Comparison of ENCODE assay signal across 8 cellular contexts in genomic region chr11:120564573-120565301, GRCh38. TPM values are rescaled to one million over a fixed set of nuclear protein-coding genes. Genes with fewer than 3 reads are reported as not detected.
DNase-seq lines count a peak whose midpoint lies in the region; ATAC-seq and TF ChIP-seq lines count a peak whose summit lies in the region.

No MANE protein-coding gene starts in this region.

- H3K36me3 ChIP-seq in fibroblast of lung (ENCODE audit: control insufficient read depth, insufficient read depth, low read length) (no peaks in the 10 kb centered on the region), upper lobe of left lung (no peaks in the 10 kb centered on the region)

- H3K27ac ChIP-seq in fibroblast of lung (ENCODE audit: insufficient read depth, low read length): no peak overlapping the region
- peak overlapping the region in 1 of 4 donors; percentile 35 for H3K27ac ChIP-seq in upper lobe of left lung

- H2AFZ ChIP-seq in fibroblast of lung (ENCODE audit: low read length): peak overlapping the region; percentile 1

- peaks cover 48% of the 10 kb centered on the region for H3K27me3 Mint-ChIP-seq in activated CD4-positive, alpha-beta memory T cell treated with anti-CD3 and anti-CD28 coated beads for 36 hours
- peaks cover 44% of the 10 kb centered on the region for H3K27me3 Mint-ChIP-seq in activated CD4-positive, alpha-beta memory T cell treated with anti-CD3 and anti-CD28 coated beads, Interleukin-2, amount 10 ng/mL, durations not matched to agents 7 days and 5 days
- peaks cover 50% of the 10 kb centered on the region for H3K27me3 Mint-ChIP-seq in T-helper 2 cell treated with Interferon-gamma antibody and Interleukin-4, amounts not matched to agents 5 μg/mL and 100 μg/mL, for 36 hours (ENCODE audit: low read depth)
- H3K27me3 Mint-ChIP-seq in nephron progenitor cell (ENCODE audit: low read depth, poor library complexity): peaks cover 68% of the 10 kb centered on the region

- H3K4me1 Mint-ChIP-seq in activated CD4-positive, alpha-beta memory T cell treated with anti-CD3 and anti-CD28 coated beads for 36 hours (ENCODE audit: low read depth): peaks cover 5% of the 10 kb centered on the region
- H3K4me1 Mint-ChIP-seq in activated CD4-positive, alpha-beta memory T cell treated with anti-CD3 and anti-CD28 coated beads, Interleukin-2, amount 10 ng/mL, durations not matched to agents 7 days and 5 days: no peaks in the 10 kb centered on the region
- no peaks in the 10 kb centered on the region for H3K4me1 Mint-ChIP-seq in T-helper 2 cell treated with Interferon-gamma antibody and Interleukin-4, amounts not matched to agents 5 μg/mL and 100 μg/mL, for 36 hours (ENCODE audit: low read depth)
- peaks cover 51% of the 10 kb centered on the region for H3K4me1 Mint-ChIP-seq in nephron progenitor cell

- DNase-seq in activated CD4-positive, alpha-beta memory T cell treated with anti-CD3 and anti-CD28 coated beads for 36 hours: peak; percentile 64
- no peak for DNase-seq in activated CD4-positive, alpha-beta memory T cell treated with anti-CD3 and anti-CD28 coated beads, Interleukin-2, amount 10 ng/mL, durations not matched to agents 7 days and 5 days
- peak; percentile 54 for DNase-seq in T-helper 2 cell treated with Interferon-gamma antibody and Interleukin-4, amounts not matched to agents 5 μg/mL and 100 μg/mL, for 36 hours (ENCODE audit: low spot score)
- peak; percentile 31 to 72 for DNase-seq in fibroblast of lung (ENCODE audit: low read depth in 2 of 2)
- peak; percentile 73 for DNase-seq in nephron progenitor cell
- peak in 1 of 2 donors; percentile 89 for DNase-seq in upper lobe of left lung
- no peak for DNase-seq in NOMO-1 (lab: John Stamatoyannopoulos, UW; ENCODE audit: unreplicated experiment in 2 of 2)

- peak overlapping the region; percentile 82 for H3K4me2 ChIP-seq in fibroblast of lung (ENCODE audit: extremely low read depth, insufficient read depth, low read length)

- H3K4me1 ChIP-seq in fibroblast of lung (ENCODE audit: control insufficient read depth, extremely low read depth, insufficient read depth, low read length) (peaks cover 2% of the 10 kb centered on the region), upper lobe of left lung (peaks cover 12 to 18% (median 14%) of the 10 kb centered on the region in 4 donors)

- no peak for TF ChIP-seq EP300 in upper lobe of left lung (IDR thresholded peaks at IDR 0.05)

- no peak overlapping the region for H3K27ac Mint-ChIP-seq in activated CD4-positive, alpha-beta memory T cell treated with anti-CD3 and anti-CD28 coated beads for 36 hours
- H3K27ac Mint-ChIP-seq in activated CD4-positive, alpha-beta memory T cell treated with anti-CD3 and anti-CD28 coated beads, Interleukin-2, amount 10 ng/mL, durations not matched to agents 7 days and 5 days: no peak overlapping the region
- no peak overlapping the region for H3K27ac Mint-ChIP-seq in T-helper 2 cell treated with Interferon-gamma antibody and Interleukin-4, amounts not matched to agents 5 μg/mL and 100 μg/mL, for 36 hours
- H3K27ac Mint-ChIP-seq in nephron progenitor cell: no peak overlapping the region

- H3K4me3 ChIP-seq in fibroblast of lung (replicated peaks in 1 of 4; ENCODE audit: control extremely low read depth in 1 of 4, insufficient read depth in 1 of 4, low read depth in 3 of 4, low read length in 4 of 4) (peak overlapping the region; percentile 12 to 42 (median 20)), upper lobe of left lung (peak overlapping the region in 3 of 4 donors; percentile 29 to 44 (median 43))

- H4K20me1 ChIP-seq in fibroblast of lung (ENCODE audit: control insufficient read depth, extremely low read depth, insufficient read depth, low read length): no peaks in the 10 kb centered on the region

- peak overlapping the region; percentile 50 for H3K9ac ChIP-seq in fibroblast of lung (ENCODE audit: insufficient read depth, low read length)

- TF ChIP-seq CTCF in fibroblast of lung (conservative IDR thresholded peaks at IDR 0.05 in 1 of 2, IDR thresholded peaks at IDR 0.05 in 1 of 2; ENCODE audit: low read depth in 1 of 2, low read length in 2 of 2) (no peak), nephron progenitor cell (IDR thresholded peaks at IDR 0.05) (no peak), upper lobe of left lung (IDR thresholded peaks at IDR 0.05) (no peak)

- H3K9me3 ChIP-seq in fibroblast of lung (ENCODE audit: control insufficient read depth, insufficient read depth, low read depth, low read length) (no peaks in the 10 kb centered on the region), upper lobe of left lung (no peaks in the 10 kb centered on the region)

- POLR2A ChIA-PET in activated CD4-positive, alpha-beta memory T cell treated with anti-CD3 and anti-CD28 coated beads for 36 hours (lab: Charles Lee): interaction anchor here (0.6 kb wide), 1 partner anchor 628 kb away, joined by 3 read pairs; no protein-coding TSS in a partner anchor
- POLR2A ChIA-PET in activated CD4-positive, alpha-beta memory T cell treated with anti-CD3 and anti-CD28 coated beads, Interleukin-2, amount 10 ng/mL, durations not matched to agents 7 days and 5 days (lab: Charles Lee): no interaction called here

- no peak overlapping the region for H3K4me3 Mint-ChIP-seq in activated CD4-positive, alpha-beta memory T cell treated with anti-CD3 and anti-CD28 coated beads for 36 hours
- no peak overlapping the region for H3K4me3 Mint-ChIP-seq in activated CD4-positive, alpha-beta memory T cell treated with anti-CD3 and anti-CD28 coated beads, Interleukin-2, amount 10 ng/mL, durations not matched to agents 7 days and 5 days
- no peak overlapping the region for H3K4me3 Mint-ChIP-seq in T-helper 2 cell treated with Interferon-gamma antibody and Interleukin-4, amounts not matched to agents 5 μg/mL and 100 μg/mL, for 36 hours
- peak overlapping the region; percentile 55 for H3K4me3 Mint-ChIP-seq in nephron progenitor cell

- ATAC-seq in HG02588 (IDR thresholded peaks at IDR 0.05; ENCODE audit: unreplicated experiment): peak; percentile 61
- ATAC-seq in upper lobe of left lung (ENCODE audit: low FRiP score in 2 of 2): peak; percentile 35 to 72

- H3K27me3 ChIP-seq in fibroblast of lung (ENCODE audit: control insufficient read depth, insufficient read depth, low read length) (no peaks in the 10 kb centered on the region), upper lobe of left lung (peaks cover 0 to 15% (median 7%) of the 10 kb centered on the region in 4 donors)

- no peaks in the 10 kb centered on the region for H3K36me3 Mint-ChIP-seq in activated CD4-positive, alpha-beta memory T cell treated with anti-CD3 and anti-CD28 coated beads for 36 hours
- H3K36me3 Mint-ChIP-seq in activated CD4-positive, alpha-beta memory T cell treated with anti-CD3 and anti-CD28 coated beads, Interleukin-2, amount 10 ng/mL, durations not matched to agents 7 days and 5 days (ENCODE audit: low read depth): no peaks in the 10 kb centered on the region
- H3K36me3 Mint-ChIP-seq in T-helper 2 cell treated with Interferon-gamma antibody and Interleukin-4, amounts not matched to agents 5 μg/mL and 100 μg/mL, for 36 hours (ENCODE audit: low read depth): no peaks in the 10 kb centered on the region
- no peaks in the 10 kb centered on the region for H3K36me3 Mint-ChIP-seq in nephron progenitor cell (ENCODE audit: low read depth)

- no peaks in the 10 kb centered on the region for H3K79me2 ChIP-seq in fibroblast of lung (ENCODE audit: control insufficient read depth, insufficient read depth, low read length)

- 2 to 7% methylated on average over 21 to 44 of the region's 75 CpGs for WGBS in upper lobe of left lung, 2 donors

- no peaks in the 10 kb centered on the region for H3K9me3 Mint-ChIP-seq in activated CD4-positive, alpha-beta memory T cell treated with anti-CD3 and anti-CD28 coated beads for 36 hours
- no peaks in the 10 kb centered on the region for H3K9me3 Mint-ChIP-seq in activated CD4-positive, alpha-beta memory T cell treated with anti-CD3 and anti-CD28 coated beads, Interleukin-2, amount 10 ng/mL, durations not matched to agents 7 days and 5 days
- H3K9me3 Mint-ChIP-seq in T-helper 2 cell treated with Interferon-gamma antibody and Interleukin-4, amounts not matched to agents 5 μg/mL and 100 μg/mL, for 36 hours: no peaks in the 10 kb centered on the region
- no peaks in the 10 kb centered on the region for H3K9me3 Mint-ChIP-seq in nephron progenitor cell

- no peak for TF ChIP-seq POLR2A in upper lobe of left lung (IDR thresholded peaks at IDR 0.05)

- intact Hi-C loops in activated CD4-positive, alpha-beta memory T cell treated with anti-CD3 and anti-CD28 coated beads for 36 hours (cut with micrococcal nuclease): no loop called here

- CTCF ChIA-PET in activated CD4-positive, alpha-beta memory T cell treated with anti-CD3 and anti-CD28 coated beads for 36 hours (lab: Charles Lee): interaction anchor here (1.3 kb wide), 1 partner anchor 120 kb away, joined by 3 read pairs; no protein-coding TSS in a partner anchor
- CTCF ChIA-PET in activated CD4-positive, alpha-beta memory T cell treated with anti-CD3 and anti-CD28 coated beads, Interleukin-2, amount 10 ng/mL, durations not matched to agents 7 days and 5 days (lab: Charles Lee): no interaction called here

RNA-seq across cellular contexts. Expression of gene GRIK4, which starts 53.2 kb away (rescaled TPM):
- not detected for total RNA-seq in activated CD4-positive, alpha-beta memory T cell treated with anti-CD3 and anti-CD28 coated beads for 36 hours
- total RNA-seq in activated CD4-positive, alpha-beta memory T cell treated with anti-CD3 and anti-CD28 coated beads, Interleukin-2, amount 10 ng/mL, durations not matched to agents 7 days and 5 days: not detected
- total RNA-seq in fibroblast of lung: 0.17 and 0.77 TPM in 2 replicates
- polyA plus RNA-seq in fibroblast of lung: 0.33 and 1.5 TPM in 2 replicates
- 0.48 and 1.6 TPM in 2 replicates for polyA plus RNA-seq in fibroblast of lung (2012)
- 0.82 and 2.8 TPM in 2 replicates for polyA minus RNA-seq in fibroblast of lung (ENCODE audit: low replicate concordance)
- total RNA-seq in upper lobe of left lung: 1 to 10 TPM in 3 of 6 donors, under 1 TPM in 3; 0.30 to 8.4 (median 0.78) TPM

Comparison
In these comparisons a context has a peak if more than half of its experiments do, and no peak if none do; other contexts are left out.
1. DNase-seq: peak in activated CD4-positive, alpha-beta memory T cell treated with anti-CD3 and anti-CD28 coated beads for 36 hours (single experiment), T-helper 2 cell treated with Interferon-gamma antibody and Interleukin-4, amounts not matched to agents 5 μg/mL and 100 μg/mL, for 36 hours (single experiment), fibroblast of lung (2 of 2) and nephron progenitor cell (single experiment); none in activated CD4-positive, alpha-beta memory T cell treated with anti-CD3 and anti-CD28 coated beads, Interleukin-2, amount 10 ng/mL, durations not matched to agents 7 days and 5 days (single experiment) and NOMO-1 (0 of 2).